In genomic region chr16:4825196-4825595, GRCh38 we compare ENCODE assay signal across 21 cellular contexts. TPM values are rescaled to one million over a fixed set of nuclear protein-coding genes. Genes with fewer than 3 reads are reported as not detected.
"Had no signal": no experiment of that assay in that cellular context is flagged by ENCODE, and none has a peak within 500 bp of the region (broad histone marks: within the 10 kb centered on the region; RNA-seq: fewer than 3 reads in every experiment).

No MANE protein-coding gene starts in this region.

- H3K27me3 Mint-ChIP-seq: activated naive CD8-positive, alpha-beta T cell treated with anti-CD3 and anti-CD28 coated beads, Interleukin-2, amount 10 ng/mL, durations not matched to agents 7 days and 5 days; activated T-cell treated with anti-CD3 and anti-CD28 coated beads, Interleukin-2, amount 50 U/mL, for 24 hours; naive B cell; progenitor cell of endocrine pancreas; stimulated activated naive CD8-positive, alpha-beta T cell treated with anti-CD3 and anti-CD28 coated beads, Interleukin-15, Interleukin-2, amounts not matched to agents 100 ng/mL and 50 ng/mL, for 24 hours had no signal

- ATAC-seq: body of pancreas, lower lobe of right lung had no signal

- H3K27ac ChIP-seq: body of pancreas, lower lobe of right lung, thyroid gland had no signal

- DNase-seq: activated naive CD4-positive, alpha-beta T cell; activated naive CD8-positive, alpha-beta T cell treated with anti-CD3 and anti-CD28 coated beads, Interleukin-2, amount 10 ng/mL, durations not matched to agents 7 days and 5 days; activated T-cell treated with anti-CD3 and anti-CD28 coated beads, Interleukin-2, amount 50 U/mL, for 24 hours; caudate nucleus; dermis blood vessel endothelial cell; effector CD8-positive, alpha-beta T cell; lower lobe of right lung; naive B cell; SK-N-SH; stimulated activated CD4-positive, alpha-beta T cell treated with anti-CD3 and anti-CD28 coated beads, Interleukin-4, amount 100 ng/mL, for 24 hours; substantia nigra; thyroid gland had no signal

- H3K4me1 ChIP-seq: body of pancreas, lower lobe of right lung, thyroid gland had no signal

- H3K4me3 Mint-ChIP-seq: activated naive CD8-positive, alpha-beta T cell treated with anti-CD3 and anti-CD28 coated beads, Interleukin-2, amount 10 ng/mL, durations not matched to agents 7 days and 5 days; activated T-cell treated with anti-CD3 and anti-CD28 coated beads, Interleukin-2, amount 50 U/mL, for 24 hours; naive B cell; stimulated activated naive CD8-positive, alpha-beta T cell treated with anti-CD3 and anti-CD28 coated beads, Interleukin-15, Interleukin-2, amounts not matched to agents 100 ng/mL and 50 ng/mL, for 24 hours had no signal

- H3K9me3 Mint-ChIP-seq: activated naive CD8-positive, alpha-beta T cell treated with anti-CD3 and anti-CD28 coated beads, Interleukin-2, amount 10 ng/mL, durations not matched to agents 7 days and 5 days; activated T-cell treated with anti-CD3 and anti-CD28 coated beads, Interleukin-2, amount 50 U/mL, for 24 hours; activated T-helper 2 cell treated with anti-CD3 and anti-CD28 coated beads, Interferon-gamma antibody, Interleukin-2, Interleukin-4, amounts not matched to agents 10 μg/mL and 5 μg/mL and 100 μg/mL, durations not matched to agents 14 hours and 24 hours and 36 hours; naive B cell; stimulated activated naive CD8-positive, alpha-beta T cell treated with anti-CD3 and anti-CD28 coated beads, Interleukin-15, Interleukin-2, amounts not matched to agents 100 ng/mL and 50 ng/mL, for 24 hours had no signal

- H3K27ac Mint-ChIP-seq: activated naive CD8-positive, alpha-beta T cell treated with anti-CD3 and anti-CD28 coated beads, Interleukin-2, amount 10 ng/mL, durations not matched to agents 7 days and 5 days; activated T-helper 2 cell treated with anti-CD3 and anti-CD28 coated beads, Interferon-gamma antibody, Interleukin-2, Interleukin-4, amounts not matched to agents 10 μg/mL and 5 μg/mL and 100 μg/mL, durations not matched to agents 14 hours and 24 hours and 36 hours; progenitor cell of endocrine pancreas; stimulated activated naive CD8-positive, alpha-beta T cell treated with anti-CD3 and anti-CD28 coated beads, Interleukin-15, Interleukin-2, amounts not matched to agents 100 ng/mL and 50 ng/mL, for 24 hours had no signal

- H3K27me3 ChIP-seq: body of pancreas, thyroid gland had no signal

- H3K4me1 Mint-ChIP-seq: activated naive CD8-positive, alpha-beta T cell treated with anti-CD3 and anti-CD28 coated beads, Interleukin-2, amount 10 ng/mL, durations not matched to agents 7 days and 5 days had no signal

- H3K4me3 ChIP-seq: body of pancreas, lower lobe of right lung, thyroid gland had no signal

- H3K9me3 ChIP-seq: body of pancreas, lower lobe of right lung, SK-N-SH, thyroid gland had no signal

RNA-seq across cellular contexts. Expression of gene SMIM22, which starts 30.0 kb away (rescaled TPM):
- total RNA-seq: activated naive CD8-positive, alpha-beta T cell treated with anti-CD3 and anti-CD28 coated beads, Interleukin-2, amount 10 ng/mL, durations not matched to agents 7 days and 5 days; activated T-helper 2 cell treated with anti-CD3 and anti-CD28 coated beads, Interferon-gamma antibody, Interleukin-2, Interleukin-4, amounts not matched to agents 10 μg/mL and 5 μg/mL and 100 μg/mL, durations not matched to agents 14 hours and 24 hours and 36 hours; dermis blood vessel endothelial cell; frontal cortex; mesenteric fat pad; osteoblast; progenitor cell of endocrine pancreas; thyroid gland had no signal
- polyA plus RNA-seq: SK-N-SH had no signal

RNA-seq across cellular contexts. Expression of gene SEPTIN12, which starts 37.1 kb away (rescaled TPM):
- total RNA-seq: activated naive CD8-positive, alpha-beta T cell treated with anti-CD3 and anti-CD28 coated beads, Interleukin-2, amount 10 ng/mL, durations not matched to agents 7 days and 5 days; activated T-helper 2 cell treated with anti-CD3 and anti-CD28 coated beads, Interferon-gamma antibody, Interleukin-2, Interleukin-4, amounts not matched to agents 10 μg/mL and 5 μg/mL and 100 μg/mL, durations not matched to agents 14 hours and 24 hours and 36 hours; body of pancreas; dermis blood vessel endothelial cell; frontal cortex; lower lobe of right lung; mesenteric fat pad; mucosa of gallbladder; osteoblast; progenitor cell of endocrine pancreas; urinary bladder had no signal
- polyA plus RNA-seq: urinary bladder had no signal
